In the genomic region with DNA sequence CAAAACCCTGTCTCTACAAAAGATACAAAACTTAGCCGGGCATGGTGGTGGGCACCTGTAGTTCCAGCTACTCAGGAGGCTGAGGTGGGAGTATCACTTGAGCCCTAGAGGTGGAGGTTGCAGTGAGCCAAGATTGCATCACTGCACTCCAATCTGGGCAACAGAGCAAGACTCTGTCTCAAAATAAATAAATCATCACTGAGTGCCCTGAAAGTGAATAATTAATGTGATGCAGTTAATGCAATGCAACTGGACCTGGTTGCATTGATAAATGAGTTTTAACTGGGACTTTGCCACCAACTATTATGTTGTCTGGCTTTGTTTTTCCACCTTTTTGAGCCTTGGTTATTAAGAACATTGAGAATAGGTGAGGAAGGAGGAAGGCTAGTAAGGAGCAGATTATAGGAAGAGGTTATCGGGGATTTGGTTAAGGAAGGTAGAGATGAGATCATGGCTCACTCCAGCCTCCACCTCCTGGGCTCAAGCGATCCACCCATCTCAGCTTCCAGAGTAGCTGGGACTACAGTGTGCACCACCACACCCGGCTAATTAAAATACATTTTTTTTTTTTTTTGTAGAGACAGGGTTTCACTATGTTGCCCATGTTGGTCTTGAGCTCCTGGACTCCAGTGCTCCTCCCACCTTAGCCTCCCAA, we compare ENCODE assay signal across 18 cellular contexts. TPM values are rescaled to one million over a fixed set of nuclear protein-coding genes. Genes with fewer than 3 reads are reported as not detected.
A peak's percentile ranks its signal among the peaks of the same experiment; 100 is the strongest.
DNase-seq lines count a peak whose midpoint lies in the region; ATAC-seq and TF ChIP-seq lines count a peak whose summit lies in the region.
"Had no signal": no experiment of that assay in that cellular context is flagged by ENCODE, and none has a peak within 500 bp of the region (broad histone marks: within the 10 kb centered on the region; RNA-seq: fewer than 3 reads in every experiment).

No MANE protein-coding gene starts in this region.

- no peak overlapping the region for H3K4me2 ChIP-seq in osteoblast (ENCODE audit: insufficient read depth, low read length)

- H3K27me3 ChIP-seq in osteoblast (ENCODE audit: insufficient read depth, low read length) = no peaks in the 10 kb centered on the region

- peak overlapping the region; percentile 51 for H3K4me3 Mint-ChIP-seq in activated naive CD8-positive, alpha-beta T cell treated with anti-CD3 and anti-CD28 coated beads, Interleukin-2, amount 10 ng/mL, durations not matched to agents 7 days and 5 days
- no peak overlapping the region for H3K4me3 Mint-ChIP-seq in activated naive CD8-positive, alpha-beta T cell treated with anti-CD3 and anti-CD28 coated beads for 36 hours
- peak overlapping the region in 1 of 2 donors; percentile 61 for H3K4me3 Mint-ChIP-seq in effector memory CD8-positive, alpha-beta T cell
- H3K4me3 Mint-ChIP-seq in stimulated activated effector memory CD8-positive, alpha-beta T cell treated with anti-CD3 and anti-CD28 coated beads, Interleukin-12 subunit alpha, Interleukin-12 subunit beta, amount 100 ng/mL, for 72 hours = peak overlapping the region; percentile 7
- no peak overlapping the region for H3K4me3 Mint-ChIP-seq in activated T-helper 1 cell treated with anti-CD3 and anti-CD28 coated beads, Interleukin-12 subunit alpha, Interleukin-12 subunit beta, Interleukin-2, Interleukin-4 antibody, amounts not matched to agents 30 ng/mL and 10 ng/mL and 1 ng/mL, durations not matched to agents 14 hours and 24 hours and 36 hours
- H3K4me3 Mint-ChIP-seq: CD14-positive monocyte had no signal

- H4K20me1 ChIP-seq in osteoblast (ENCODE audit: insufficient read depth, low read length) = no peaks in the 10 kb centered on the region

- H2AFZ ChIP-seq in osteoblast (ENCODE audit: low read length) = no peak overlapping the region
- H2AFZ ChIP-seq: GM23248 had no signal

- H3K27me3 Mint-ChIP-seq in activated naive CD8-positive, alpha-beta T cell treated with anti-CD3 and anti-CD28 coated beads, Interleukin-2, amount 10 ng/mL, durations not matched to agents 7 days and 5 days = no peaks in the 10 kb centered on the region
- no peaks in the 10 kb centered on the region for H3K27me3 Mint-ChIP-seq in activated naive CD8-positive, alpha-beta T cell treated with anti-CD3 and anti-CD28 coated beads for 36 hours
- H3K27me3 Mint-ChIP-seq in effector memory CD8-positive, alpha-beta T cell = no peaks in the 10 kb centered on the region
- no peaks in the 10 kb centered on the region for H3K27me3 Mint-ChIP-seq in activated T-helper 1 cell treated with anti-CD3 and anti-CD28 coated beads, Interleukin-12 subunit alpha, Interleukin-12 subunit beta, Interleukin-2, Interleukin-4 antibody, amounts not matched to agents 30 ng/mL and 10 ng/mL and 1 ng/mL, durations not matched to agents 14 hours and 24 hours and 36 hours (ENCODE audit: insufficient read depth)

- no peak overlapping the region for H3K27ac Mint-ChIP-seq in activated naive CD8-positive, alpha-beta T cell treated with anti-CD3 and anti-CD28 coated beads, Interleukin-2, amount 10 ng/mL, durations not matched to agents 7 days and 5 days
- H3K27ac Mint-ChIP-seq in activated naive CD8-positive, alpha-beta T cell treated with anti-CD3 and anti-CD28 coated beads for 36 hours = no peak overlapping the region
- H3K27ac Mint-ChIP-seq in effector memory CD8-positive, alpha-beta T cell = peak overlapping the region; percentile 77 to 84
- peak overlapping the region; percentile 13 for H3K27ac Mint-ChIP-seq in stimulated activated effector memory CD8-positive, alpha-beta T cell treated with anti-CD3 and anti-CD28 coated beads, Interleukin-12 subunit alpha, Interleukin-12 subunit beta, amount 100 ng/mL, for 72 hours
- no peak overlapping the region for H3K27ac Mint-ChIP-seq in activated T-helper 1 cell treated with anti-CD3 and anti-CD28 coated beads, Interleukin-12 subunit alpha, Interleukin-12 subunit beta, Interleukin-2, Interleukin-4 antibody, amounts not matched to agents 30 ng/mL and 10 ng/mL and 1 ng/mL, durations not matched to agents 14 hours and 24 hours and 36 hours

- no peaks in the 10 kb centered on the region for H3K4me1 ChIP-seq in osteoblast (ENCODE audit: insufficient read depth, low read length)

- peaks cover 2% of the 10 kb centered on the region for H3K9me3 Mint-ChIP-seq in activated naive CD8-positive, alpha-beta T cell treated with anti-CD3 and anti-CD28 coated beads, Interleukin-2, amount 10 ng/mL, durations not matched to agents 7 days and 5 days
- no peaks in the 10 kb centered on the region for H3K9me3 Mint-ChIP-seq in activated naive CD8-positive, alpha-beta T cell treated with anti-CD3 and anti-CD28 coated beads for 36 hours
- no peaks in the 10 kb centered on the region for H3K9me3 Mint-ChIP-seq in effector memory CD8-positive, alpha-beta T cell
- no peaks in the 10 kb centered on the region for H3K9me3 Mint-ChIP-seq in stimulated activated effector memory CD8-positive, alpha-beta T cell treated with anti-CD3 and anti-CD28 coated beads, Interleukin-12 subunit alpha, Interleukin-12 subunit beta, amount 100 ng/mL, for 72 hours
- H3K9me3 Mint-ChIP-seq in activated T-helper 1 cell treated with anti-CD3 and anti-CD28 coated beads, Interleukin-12 subunit alpha, Interleukin-12 subunit beta, Interleukin-2, Interleukin-4 antibody, amounts not matched to agents 30 ng/mL and 10 ng/mL and 1 ng/mL, durations not matched to agents 14 hours and 24 hours and 36 hours = no peaks in the 10 kb centered on the region
- H3K9me3 Mint-ChIP-seq: CD14-positive monocyte had no signal

- peaks cover 37% of the 10 kb centered on the region for H3K4me1 Mint-ChIP-seq in activated naive CD8-positive, alpha-beta T cell treated with anti-CD3 and anti-CD28 coated beads, Interleukin-2, amount 10 ng/mL, durations not matched to agents 7 days and 5 days
- H3K4me1 Mint-ChIP-seq in activated naive CD8-positive, alpha-beta T cell treated with anti-CD3 and anti-CD28 coated beads for 36 hours = peaks cover 37% of the 10 kb centered on the region
- H3K4me1 Mint-ChIP-seq in effector memory CD8-positive, alpha-beta T cell (ENCODE audit: low read depth in 2 of 2) = peaks cover 33 to 48% of the 10 kb centered on the region in 2 donors
- peaks cover 47% of the 10 kb centered on the region for H3K4me1 Mint-ChIP-seq in stimulated activated effector memory CD8-positive, alpha-beta T cell treated with anti-CD3 and anti-CD28 coated beads, Interleukin-12 subunit alpha, Interleukin-12 subunit beta, amount 100 ng/mL, for 72 hours
- H3K4me1 Mint-ChIP-seq in activated T-helper 1 cell treated with anti-CD3 and anti-CD28 coated beads, Interleukin-12 subunit alpha, Interleukin-12 subunit beta, Interleukin-2, Interleukin-4 antibody, amounts not matched to agents 30 ng/mL and 10 ng/mL and 1 ng/mL, durations not matched to agents 14 hours and 24 hours and 36 hours (ENCODE audit: low read depth) = peaks cover 51% of the 10 kb centered on the region

- H3K9me3 ChIP-seq in osteoblast (ENCODE audit: low read depth, low read length) = no peaks in the 10 kb centered on the region

- no peak overlapping the region for H3K4me3 ChIP-seq in osteoblast (ENCODE audit: insufficient read depth, low read length)
- no peak overlapping the region for H3K4me3 ChIP-seq in coronary artery
- H3K4me3 ChIP-seq: GM23248 had no signal

- no peak for TF ChIP-seq CTCF in osteoblast (IDR thresholded peaks at IDR 0.05; ENCODE audit: extremely low read depth, low read depth, low read length)
- TF ChIP-seq CTCF in coronary artery (IDR thresholded peaks at IDR 0.05) = no peak

- H3K36me3 ChIP-seq in osteoblast (ENCODE audit: insufficient read depth, low read length) = peaks cover 10% of the 10 kb centered on the region

- no peak for DNase-seq in activated naive CD8-positive, alpha-beta T cell treated with anti-CD3 and anti-CD28 coated beads, Interleukin-2, amount 10 ng/mL, durations not matched to agents 7 days and 5 days
- no peak for DNase-seq in activated naive CD8-positive, alpha-beta T cell treated with anti-CD3 and anti-CD28 coated beads for 36 hours
- peak; percentile 54 for DNase-seq in NCI-H69 (lab: John Stamatoyannopoulos, UW)
- DNase-seq in effector memory CD8-positive, alpha-beta T cell = no peak
- DNase-seq in stimulated activated effector memory CD8-positive, alpha-beta T cell treated with anti-CD3 and anti-CD28 coated beads, Interleukin-12 subunit alpha, Interleukin-12 subunit beta, amount 100 ng/mL, for 72 hours (ENCODE audit: low spot score in 2 of 2) = peak in 1 of 2 donors; percentile 45
- DNase-seq in osteoblast (ENCODE audit: insufficient read length, low spot score, missing footprints) = no peak
- no peak for DNase-seq in activated T-helper 1 cell treated with anti-CD3 and anti-CD28 coated beads, Interleukin-12 subunit alpha, Interleukin-12 subunit beta, Interleukin-2, Interleukin-4 antibody, amounts not matched to agents 30 ng/mL and 10 ng/mL and 1 ng/mL, durations not matched to agents 14 hours and 24 hours and 36 hours (ENCODE audit: low spot score)
- DNase-seq in coronary artery (ENCODE audit: low spot score) = no peak
- DNase-seq: DMS79 treated with DMSO at 0.1 percent for 48 hours, GM23248, HCEC 1CT, MV-4-11, NCI-H2171 treated with DMSO at 0.1 percent for 48 hours, NCI-H446 treated with DMSO at 0.1 percent for 48 hours, NCI-H748 treated with DMSO at 0.1 percent for 48 hours, OCI-M1, SHP77 treated with DMSO at 0.1 percent for 48 hours had no signal

- peaks cover 12% of the 10 kb centered on the region for H3K79me2 ChIP-seq in osteoblast (ENCODE audit: insufficient read depth, low read length)

- intact Hi-C loops in activated T-helper 1 cell treated with anti-CD3 and anti-CD28 coated beads, Interleukin-12 subunit alpha, Interleukin-12 subunit beta, Interleukin-2, Interleukin-4 antibody, amounts not matched to agents 30 ng/mL and 10 ng/mL and 1 ng/mL, durations not matched to agents 14 hours and 24 hours and 36 hours (cut with micrococcal nuclease) = no loop called here

- POLR2A ChIA-PET in activated naive CD8-positive, alpha-beta T cell treated with anti-CD3 and anti-CD28 coated beads, Interleukin-2, amount 10 ng/mL, durations not matched to agents 7 days and 5 days (lab: Charles Lee) = interaction anchor here (0.6 to 4.6 kb wide), 2 partner anchors 7 to 13 kb away, joined by 3 to 40 read pairs; partner anchors contain the start of gene BORCS5

- ATAC-seq in activated naive CD8-positive, alpha-beta T cell treated with anti-CD3 and anti-CD28 coated beads, Interleukin-2, amount 10 ng/mL, durations not matched to agents 7 days and 5 days (ENCODE audit: low read depth) = no peak
- no peak for ATAC-seq in effector memory CD8-positive, alpha-beta T cell (replicated peaks)
- ATAC-seq in stimulated activated effector memory CD8-positive, alpha-beta T cell treated with anti-CD3 and anti-CD28 coated beads, Interleukin-12 subunit alpha, Interleukin-12 subunit beta, amount 100 ng/mL, for 72 hours = no peak

- H3K36me3 Mint-ChIP-seq in activated naive CD8-positive, alpha-beta T cell treated with anti-CD3 and anti-CD28 coated beads, Interleukin-2, amount 10 ng/mL, durations not matched to agents 7 days and 5 days = peaks cover 22% of the 10 kb centered on the region
- peaks cover 40% of the 10 kb centered on the region for H3K36me3 Mint-ChIP-seq in activated naive CD8-positive, alpha-beta T cell treated with anti-CD3 and anti-CD28 coated beads for 36 hours
- peaks cover 8% of the 10 kb centered on the region for H3K36me3 Mint-ChIP-seq in effector memory CD8-positive, alpha-beta T cell (ENCODE audit: insufficient read depth)
- H3K36me3 Mint-ChIP-seq in stimulated activated effector memory CD8-positive, alpha-beta T cell treated with anti-CD3 and anti-CD28 coated beads, Interleukin-12 subunit alpha, Interleukin-12 subunit beta, amount 100 ng/mL, for 72 hours = peaks cover 59% of the 10 kb centered on the region
- H3K36me3 Mint-ChIP-seq in activated T-helper 1 cell treated with anti-CD3 and anti-CD28 coated beads, Interleukin-12 subunit alpha, Interleukin-12 subunit beta, Interleukin-2, Interleukin-4 antibody, amounts not matched to agents 30 ng/mL and 10 ng/mL and 1 ng/mL, durations not matched to agents 14 hours and 24 hours and 36 hours (ENCODE audit: low read depth) = peaks cover 30% of the 10 kb centered on the region

- H3K27ac ChIP-seq in osteoblast (ENCODE audit: low read depth, low read length) (no peak overlapping the region), coronary artery (no peak overlapping the region)

RNA-seq across cellular contexts. Expression of gene BORCS5, which starts 8.0 kb away (rescaled TPM):
- total RNA-seq in activated naive CD8-positive, alpha-beta T cell treated with anti-CD3 and anti-CD28 coated beads, Interleukin-2, amount 10 ng/mL, durations not matched to agents 7 days and 5 days = 10 to 100 TPM; 20.1 to 21.8 TPM
- total RNA-seq in activated naive CD8-positive, alpha-beta T cell treated with anti-CD3 and anti-CD28 coated beads for 36 hours = 10 to 100 TPM; 25.5 to 25.8 TPM
- 14.8 and 20.0 TPM in 2 replicates for total RNA-seq in osteoblast
- 34.5 and 39.6 TPM in 2 replicates for total RNA-seq in activated T-helper 1 cell treated with anti-CD3 and anti-CD28 coated beads, Interleukin-12 subunit alpha, Interleukin-12 subunit beta, Interleukin-2, Interleukin-4 antibody, amounts not matched to agents 30 ng/mL and 10 ng/mL and 1 ng/mL, durations not matched to agents 14 hours and 24 hours and 36 hours

RNA-seq across cellular contexts. Expression of gene MANSC1, which starts 14.9 kb away (rescaled TPM):
- under 1 TPM in 1 of 2 experiments, not detected in 1; 0.20 TPM for total RNA-seq in activated naive CD8-positive, alpha-beta T cell treated with anti-CD3 and anti-CD28 coated beads, Interleukin-2, amount 10 ng/mL, durations not matched to agents 7 days and 5 days
- total RNA-seq in activated naive CD8-positive, alpha-beta T cell treated with anti-CD3 and anti-CD28 coated beads for 36 hours = under 1 TPM; 0.43 to 0.76 TPM
- total RNA-seq in osteoblast = 3.3 and 4.7 TPM in 2 replicates
- total RNA-seq in activated T-helper 1 cell treated with anti-CD3 and anti-CD28 coated beads, Interleukin-12 subunit alpha, Interleukin-12 subunit beta, Interleukin-2, Interleukin-4 antibody, amounts not matched to agents 30 ng/mL and 10 ng/mL and 1 ng/mL, durations not matched to agents 14 hours and 24 hours and 36 hours = 0.83 and 1.4 TPM in 2 replicates

Comparison
In these comparisons a context has a peak if more than half of its experiments do, and no peak if none do; other contexts are left out.
1. H3K4me3 Mint-ChIP-seq: peak in activated naive CD8-positive, alpha-beta T cell treated with anti-CD3 and anti-CD28 coated beads, Interleukin-2, amount 10 ng/mL, durations not matched to agents 7 days and 5 days (single experiment) and stimulated activated effector memory CD8-positive, alpha-beta T cell treated with anti-CD3 and anti-CD28 coated beads, Interleukin-12 subunit alpha, Interleukin-12 subunit beta, amount 100 ng/mL, for 72 hours (single experiment); none in activated naive CD8-positive, alpha-beta T cell treated with anti-CD3 and anti-CD28 coated beads for 36 hours (single experiment) and activated T-helper 1 cell treated with anti-CD3 and anti-CD28 coated beads, Interleukin-12 subunit alpha, Interleukin-12 subunit beta, Interleukin-2, Interleukin-4 antibody, amounts not matched to agents 30 ng/mL and 10 ng/mL and 1 ng/mL, durations not matched to agents 14 hours and 24 hours and 36 hours (single experiment).
2. H3K27ac Mint-ChIP-seq: peak in effector memory CD8-positive, alpha-beta T cell (2 of 2) and stimulated activated effector memory CD8-positive, alpha-beta T cell treated with anti-CD3 and anti-CD28 coated beads, Interleukin-12 subunit alpha, Interleukin-12 subunit beta, amount 100 ng/mL, for 72 hours (single experiment); none in activated naive CD8-positive, alpha-beta T cell treated with anti-CD3 and anti-CD28 coated beads, Interleukin-2, amount 10 ng/mL, durations not matched to agents 7 days and 5 days (single experiment), activated naive CD8-positive, alpha-beta T cell treated with anti-CD3 and anti-CD28 coated beads for 36 hours (single experiment) and activated T-helper 1 cell treated with anti-CD3 and anti-CD28 coated beads, Interleukin-12 subunit alpha, Interleukin-12 subunit beta, Interleukin-2, Interleukin-4 antibody, amounts not matched to agents 30 ng/mL and 10 ng/mL and 1 ng/mL, durations not matched to agents 14 hours and 24 hours and 36 hours (single experiment).